ENCODE assay signal across 28 cellular contexts in genomic region chr9:133654736-133655657, GRCh38. TPM values are rescaled to one million over a fixed set of nuclear protein-coding genes. Genes with fewer than 3 reads are reported as not detected.
"Had no signal": no experiment of that assay in that cellular context is flagged by ENCODE, and none has a peak within 500 bp of the region (broad histone marks: within the 10 kb centered on the region; RNA-seq: fewer than 3 reads in every experiment).

No MANE protein-coding gene starts in this region.

- ATAC-seq: activated CD8-positive, alpha-beta T cell treated with anti-CD3 and anti-CD28 coated beads, Interleukin-2, amount 10 ng/mL, durations not matched to agents 7 days and 5 days; effector memory CD8-positive, alpha-beta T cell; left lobe of liver; naive thymus-derived CD4-positive, alpha-beta T cell had no signal

- H3K36me3 Mint-ChIP-seq: immature natural killer cell; naive thymus-derived CD4-positive, alpha-beta T cell had no signal

- H3K27ac Mint-ChIP-seq: activated CD8-positive, alpha-beta T cell treated with anti-CD3 and anti-CD28 coated beads, Interleukin-2, amount 10 ng/mL, durations not matched to agents 7 days and 5 days; activated T-helper 1 cell treated with anti-CD3 and anti-CD28 coated beads, Interleukin-12 subunit alpha, Interleukin-12 subunit beta, Interleukin-2, Interleukin-4 antibody, amounts not matched to agents 30 ng/mL and 10 ng/mL and 1 ng/mL, durations not matched to agents 14 hours and 24 hours and 36 hours; effector memory CD8-positive, alpha-beta T cell; immature natural killer cell; progenitor cell of endocrine pancreas had no signal

- H3K4me3 Mint-ChIP-seq: activated CD8-positive, alpha-beta T cell treated with anti-CD3 and anti-CD28 coated beads, Interleukin-2, amount 10 ng/mL, durations not matched to agents 7 days and 5 days; activated T-helper 1 cell treated with anti-CD3 and anti-CD28 coated beads, Interleukin-12 subunit alpha, Interleukin-12 subunit beta, Interleukin-2, Interleukin-4 antibody, amounts not matched to agents 30 ng/mL and 10 ng/mL and 1 ng/mL, durations not matched to agents 14 hours and 24 hours and 36 hours; effector memory CD8-positive, alpha-beta T cell; immature natural killer cell had no signal

- DNase-seq: activated CD4-positive, alpha-beta T cell treated with anti-CD3 and anti-CD28 coated beads, Interleukin-2, amount 50 U/mL, for 1 hour; activated CD4-positive, CD25-positive, alpha-beta regulatory T cell treated with anti-CD3 and anti-CD28 coated beads, Interleukin-2, amount 50 U/mL, for 72 hours; activated CD8-positive, alpha-beta T cell treated with anti-CD3 and anti-CD28 coated beads, Interleukin-2, amount 10 ng/mL, durations not matched to agents 7 days and 5 days; activated gamma-delta T cell; activated naive CD4-positive, alpha-beta T cell treated with anti-CD3 and anti-CD28 coated beads, Interleukin-2, amount 50 U/mL, for 16 hours; central memory CD4-positive, alpha-beta T cell; colonic mucosa; effector memory CD8-positive, alpha-beta T cell; glutamatergic neuron; immature natural killer cell; naive thymus-derived CD4-positive, alpha-beta T cell; retina; stimulated activated CD4-positive, alpha-beta T cell treated with anti-CD3 and anti-CD28 coated beads, Interleukin-2, amount 100 ng/mL, for 48 hours; stimulated activated CD8-positive, alpha-beta memory T cell treated with anti-CD3 and anti-CD28 coated beads, Interleukin-4, amount 100 ng/mL, for 48 hours; stimulated activated naive CD4-positive, alpha-beta T cell; testis; trophoblast cell had no signal

- H3K4me1 Mint-ChIP-seq: immature natural killer cell had no signal

- H3K9me3 Mint-ChIP-seq: activated T-helper 1 cell treated with anti-CD3 and anti-CD28 coated beads, Interleukin-12 subunit alpha, Interleukin-12 subunit beta, Interleukin-2, Interleukin-4 antibody, amounts not matched to agents 30 ng/mL and 10 ng/mL and 1 ng/mL, durations not matched to agents 14 hours and 24 hours and 36 hours; effector memory CD8-positive, alpha-beta T cell; naive thymus-derived CD4-positive, alpha-beta T cell had no signal

- H3K4me3 ChIP-seq: ascending aorta, colonic mucosa, dorsolateral prefrontal cortex, esophagus muscularis mucosa, hepatocyte, testis, vagina had no signal

RNA-seq across cellular contexts. Expression of gene DBH, which starts 18.8 kb away (rescaled TPM):
- total RNA-seq: activated CD8-positive, alpha-beta T cell treated with anti-CD3 and anti-CD28 coated beads, Interleukin-2, amount 10 ng/mL, durations not matched to agents 7 days and 5 days; activated T-helper 1 cell treated with anti-CD3 and anti-CD28 coated beads, Interleukin-12 subunit alpha, Interleukin-12 subunit beta, Interleukin-2, Interleukin-4 antibody, amounts not matched to agents 30 ng/mL and 10 ng/mL and 1 ng/mL, durations not matched to agents 14 hours and 24 hours and 36 hours; ascending aorta; colonic mucosa; hepatocyte; kidney epithelial cell; lung microvascular endothelial cell; osteocyte; progenitor cell of endocrine pancreas had no signal

RNA-seq across cellular contexts. Expression of gene FAM163B, which starts 45.8 kb away (rescaled TPM):
- total RNA-seq: activated CD8-positive, alpha-beta T cell treated with anti-CD3 and anti-CD28 coated beads, Interleukin-2, amount 10 ng/mL, durations not matched to agents 7 days and 5 days; activated T-helper 1 cell treated with anti-CD3 and anti-CD28 coated beads, Interleukin-12 subunit alpha, Interleukin-12 subunit beta, Interleukin-2, Interleukin-4 antibody, amounts not matched to agents 30 ng/mL and 10 ng/mL and 1 ng/mL, durations not matched to agents 14 hours and 24 hours and 36 hours; ascending aorta; esophagus muscularis mucosa; kidney epithelial cell; lung microvascular endothelial cell; naive thymus-derived CD4-positive, alpha-beta T cell; osteocyte; progenitor cell of endocrine pancreas; vagina had no signal
